Comparison of ENCODE assay signal across 7 cellular contexts in the genomic region with DNA sequence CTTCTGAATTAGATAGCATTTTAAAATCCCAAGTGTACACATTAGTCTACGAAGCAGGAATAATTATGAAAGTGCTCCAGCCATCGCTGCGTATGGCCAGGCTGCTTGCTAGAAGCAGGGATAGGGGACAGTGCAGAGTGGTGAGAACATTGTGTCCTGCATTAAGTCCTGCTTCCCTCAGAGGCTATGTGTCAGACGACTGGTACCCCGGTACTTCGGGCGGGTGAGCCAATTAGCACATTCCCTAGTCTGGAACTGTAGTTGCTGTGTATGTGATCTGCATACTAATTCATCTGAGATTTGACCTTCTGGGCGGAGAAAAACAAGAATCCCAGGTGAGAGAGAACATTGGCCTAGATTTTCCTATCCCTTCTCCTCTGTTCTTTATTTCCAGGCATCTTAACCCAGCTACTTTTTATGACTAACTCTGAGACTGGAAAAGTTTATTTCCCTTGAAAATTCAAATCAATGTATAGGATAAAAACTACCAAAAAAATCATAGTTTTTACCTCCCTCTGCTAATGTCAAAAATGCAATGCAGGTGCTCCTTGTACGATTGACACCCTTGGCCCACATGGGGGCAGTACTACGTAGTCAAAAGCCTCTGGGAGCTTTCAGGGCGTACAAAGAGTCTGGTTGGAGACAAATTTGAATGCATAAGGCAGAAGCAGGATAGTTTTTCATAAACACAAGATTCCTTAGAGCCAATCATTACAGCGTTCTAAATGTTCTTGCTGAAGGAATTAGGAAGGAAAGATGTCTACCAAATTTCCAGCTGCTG.
DNase-seq lines count a peak whose midpoint lies in the region; ATAC-seq and TF ChIP-seq lines count a peak whose summit lies in the region.

No MANE protein-coding gene starts in this region.

- no peak for ATAC-seq in HG03097 (IDR thresholded peaks at IDR 0.05; ENCODE audit: low FRiP score, unreplicated experiment)
- ATAC-seq in GM21515 (IDR thresholded peaks at IDR 0.05; ENCODE audit: unreplicated experiment), result no peak

- H3K27me3 Mint-ChIP-seq in chondrocyte (ENCODE audit: low read depth) (no peaks in the 10 kb centered on the region), neural crest cell (ENCODE audit: low read depth) (no peaks in the 10 kb centered on the region)

- H3K36me3 Mint-ChIP-seq in chondrocyte (ENCODE audit: low read depth) (no peaks in the 10 kb centered on the region), neural crest cell (ENCODE audit: low read depth) (no peaks in the 10 kb centered on the region)

- H3K27ac Mint-ChIP-seq in chondrocyte (ENCODE audit: unreplicated experiment), result no peak overlapping the region
- no peak overlapping the region for H3K27ac Mint-ChIP-seq in neural crest cell (ENCODE audit: unreplicated experiment)

- H3K4me3 Mint-ChIP-seq in chondrocyte (ENCODE audit: unreplicated experiment), result no peak overlapping the region
- H3K4me3 Mint-ChIP-seq in neural crest cell, result no peak overlapping the region

- H3K9me3 Mint-ChIP-seq in chondrocyte (ENCODE audit: low read depth), result no peaks in the 10 kb centered on the region
- no peaks in the 10 kb centered on the region for H3K9me3 Mint-ChIP-seq in neural crest cell

- DNase-seq in HuH-7.5 (ENCODE audit: low spot score) (peak; percentile 5), NCI-H446 (lab: John Stamatoyannopoulos, UW) (peak; percentile 85 to 88), chondrocyte (ENCODE audit: low spot score) (no peak), neural crest cell (ENCODE audit: low read depth, low spot score) (peak; percentile 41), glomerular visceral epithelial cell (ENCODE audit: extremely low spot score) (no peak)

- TF ChIP-seq CTCF in chondrocyte (IDR thresholded peaks at IDR 0.05) (peak; percentile 42), neural crest cell (conservative IDR thresholded peaks at IDR 0.05) (peak; percentile 85)

- no peaks in the 10 kb centered on the region for H3K4me1 Mint-ChIP-seq in chondrocyte (ENCODE audit: low read depth)
- H3K4me1 Mint-ChIP-seq in neural crest cell, result peaks cover 28% of the 10 kb centered on the region

Comparison
In these comparisons a context has a peak if more than half of its experiments do, and no peak if none do; other contexts are left out.
1. DNase-seq: peak in HuH-7.5 (single experiment), NCI-H446 (2 of 2) and neural crest cell (single experiment); none in chondrocyte (single experiment) and glomerular visceral epithelial cell (single experiment).